In the genomic region with DNA sequence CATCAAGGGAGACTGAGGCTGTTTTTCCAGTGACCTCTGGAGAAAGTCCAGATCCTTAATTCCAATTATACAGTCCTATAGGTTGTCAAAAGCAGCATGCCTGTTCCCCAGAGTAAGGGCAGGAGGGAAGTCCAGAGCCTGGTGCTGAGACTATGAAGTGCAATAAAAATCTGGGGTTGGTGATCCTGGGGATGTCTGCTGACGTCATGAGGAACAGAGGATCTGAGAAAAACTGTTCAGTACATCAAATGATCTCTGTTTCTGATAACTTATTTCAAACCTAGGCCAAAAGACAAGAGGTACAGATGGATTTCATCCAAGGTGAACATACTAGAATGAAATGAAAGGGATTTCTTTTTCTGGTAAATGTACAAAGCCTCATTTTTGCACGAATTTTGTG, we compare ENCODE assay signal across 10 cellular contexts. TPM values are rescaled to one million over a fixed set of nuclear protein-coding genes. Genes with fewer than 3 reads are reported as not detected.
"Had no signal": no experiment of that assay in that cellular context is flagged by ENCODE, and none has a peak within 500 bp of the region (broad histone marks: within the 10 kb centered on the region; RNA-seq: fewer than 3 reads in every experiment).

No MANE protein-coding gene starts in this region.

- FAIRE-seq: HTR-8/SVneo, K562 had no signal

- H3K9ac ChIP-seq: KMS-11 had no signal

- H3K4me2 ChIP-seq: KMS-11 had no signal

- ATAC-seq: K562 had no signal

- H3K4me3 ChIP-seq: K562 had no signal

- H3K27ac ChIP-seq: HL-60, KMS-11 had no signal

- DNase-seq: IMR-90, KBM-7, KG1 had no signal

RNA-seq across cellular contexts. Expression of gene OR5W2, which starts 12.1 kb away (rescaled TPM):
- total RNA-seq: HT-29, HT1080, IMR-90, K562 had no signal
- polyA plus RNA-seq: IgD-negative memory B cell, IMR-90, K562 had no signal

RNA-seq across cellular contexts. Expression of gene TRIM51, which starts 19.2 kb away (rescaled TPM):
- total RNA-seq: HT-29, HT1080, IMR-90, K562 had no signal
- polyA plus RNA-seq: IgD-negative memory B cell, IMR-90, K562 had no signal

RNA-seq across cellular contexts. Expression of gene OR5I1, which starts 33.9 kb away (rescaled TPM):
- total RNA-seq: HT-29, HT1080, IMR-90, K562 had no signal
- polyA plus RNA-seq: IgD-negative memory B cell, IMR-90, K562 had no signal
